Comparison of ENCODE assay signal across 9 cellular contexts in the genomic region with DNA sequence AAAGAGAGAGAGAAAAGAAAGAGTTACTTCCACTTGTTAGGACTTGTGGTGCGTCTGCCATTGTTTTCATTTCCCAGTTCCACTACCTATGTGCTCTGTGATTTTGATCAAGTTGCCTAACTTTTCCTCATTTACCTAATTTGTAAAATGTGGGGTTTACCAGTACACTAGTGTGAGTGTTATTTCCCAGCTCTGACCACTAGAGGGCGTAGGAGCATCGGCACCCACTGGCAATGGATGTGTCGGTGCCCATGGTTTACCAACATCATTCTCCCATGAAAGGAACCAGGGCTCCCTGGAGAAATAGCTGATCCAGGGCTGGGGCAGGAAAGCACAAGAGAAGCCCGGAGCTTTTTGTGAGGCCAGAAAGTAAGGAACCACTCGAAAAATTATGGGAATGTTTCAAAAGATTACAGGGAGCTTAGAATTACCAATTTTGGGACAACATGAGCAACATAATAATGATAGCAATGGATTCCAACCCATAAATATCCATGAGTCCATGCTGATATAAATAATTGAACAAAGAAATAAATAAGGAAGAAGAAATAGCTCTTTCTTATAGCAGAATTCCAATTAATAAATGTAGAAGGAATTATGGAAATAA. TPM values are rescaled to one million over a fixed set of nuclear protein-coding genes. Genes with fewer than 3 reads are reported as not detected.
A peak's percentile ranks its signal among the peaks of the same experiment; 100 is the strongest.
DNase-seq lines count a peak whose midpoint lies in the region; ATAC-seq, FAIRE-seq and TF ChIP-seq lines count a peak whose summit lies in the region.
"Had no signal": no experiment of that assay in that cellular context is flagged by ENCODE, and none has a peak within 500 bp of the region (broad histone marks: within the 10 kb centered on the region; RNA-seq: fewer than 3 reads in every experiment).

No MANE protein-coding gene starts in this region.

- H3K23ac ChIP-seq in trophoblast cell (ENCODE audit: low read length), result no peak overlapping the region

- H3K4me1 ChIP-seq in Panc1 (ENCODE audit: control insufficient read depth, insufficient read depth, low read length), result no peaks in the 10 kb centered on the region
- no peaks in the 10 kb centered on the region for H3K4me1 ChIP-seq in trophoblast cell (ENCODE audit: control insufficient read depth in 1 of 2, insufficient read depth in 2 of 2, low read length in 2 of 2)

- no peak overlapping the region for H4K91ac ChIP-seq in trophoblast cell (ENCODE audit: low read depth, low read length)

- H3K4ac ChIP-seq in trophoblast cell (ENCODE audit: low read depth, low read length), result no peak overlapping the region

- H3K27ac Mint-ChIP-seq in activated T-helper 2 cell treated with anti-CD3 and anti-CD28 coated beads, Interferon-gamma antibody, Interleukin-2, Interleukin-4, amounts not matched to agents 10 μg/mL and 5 μg/mL and 100 μg/mL, durations not matched to agents 14 hours and 24 hours and 36 hours, result no peak overlapping the region

- no peak overlapping the region for H3K4me3 ChIP-seq in Panc1 (ENCODE audit: low read depth in 2 of 2, low read length in 2 of 2)
- H3K4me3 ChIP-seq in trophoblast cell (ENCODE audit: low read depth, low read length), result no peak overlapping the region

- no peak overlapping the region for H2BK120ac ChIP-seq in trophoblast cell (ENCODE audit: insufficient read depth, low read length, poor library complexity)

- no TSS peak for BruUV-seq in Panc1 (replicated peaks; lab: Mats Ljungman, UMichigan)

- H3K9ac ChIP-seq in trophoblast cell (ENCODE audit: low read length), result no peak overlapping the region

- H3K9me3 ChIP-seq in Panc1 (ENCODE audit: control insufficient read depth, insufficient read depth, low read depth, low read length), result no peaks in the 10 kb centered on the region
- peaks cover 18% of the 10 kb centered on the region for H3K9me3 ChIP-seq in trophoblast cell (ENCODE audit: insufficient read depth, low read depth, low read length)

- H2AK5ac ChIP-seq in trophoblast cell (ENCODE audit: low read length), result no peak overlapping the region

- H2BK5ac ChIP-seq in trophoblast cell (ENCODE audit: low read depth, low read length, poor library complexity), result no peak overlapping the region

- H3K14ac ChIP-seq in trophoblast cell (ENCODE audit: low read length), result no peak overlapping the region

- H3K79me1 ChIP-seq in trophoblast cell (ENCODE audit: low read length), result no peaks in the 10 kb centered on the region

- H3K36me3 ChIP-seq in Panc1 (ENCODE audit: control insufficient read depth, insufficient read depth, low read length), result no peaks in the 10 kb centered on the region
- H3K36me3 ChIP-seq in trophoblast cell (ENCODE audit: control insufficient read depth in 1 of 2, insufficient read depth in 2 of 2, low read length in 2 of 2), result no peaks in the 10 kb centered on the region

- no peak overlapping the region for H4K12ac ChIP-seq in trophoblast cell (ENCODE audit: low read depth, low read length)

- CTCF ChIA-PET in Panc1 (lab: Charles Lee), result interaction anchor here (0.5 to 1.6 kb wide), 9 partner anchors 9 to 140 kb away, joined by 3 to 9 read pairs (median 3); no protein-coding TSS in a partner anchor

- H3K79me2 ChIP-seq in trophoblast cell (ENCODE audit: control insufficient read depth, insufficient read depth, low read length, poor library complexity), result no peaks in the 10 kb centered on the region

- no peaks in the 10 kb centered on the region for H3K27me3 ChIP-seq in Panc1 (ENCODE audit: control insufficient read depth, insufficient read depth, low read length)
- H3K27me3 ChIP-seq in trophoblast cell (ENCODE audit: insufficient read depth, low read length), result no peaks in the 10 kb centered on the region

- H3K4me1 Mint-ChIP-seq in activated T-helper 2 cell treated with anti-CD3 and anti-CD28 coated beads, Interferon-gamma antibody, Interleukin-2, Interleukin-4, amounts not matched to agents 10 μg/mL and 5 μg/mL and 100 μg/mL, durations not matched to agents 14 hours and 24 hours and 36 hours (ENCODE audit: low read depth), result no peaks in the 10 kb centered on the region

- H3K4me2 ChIP-seq in trophoblast cell (ENCODE audit: low read length), result no peak overlapping the region

- H2AFZ ChIP-seq in trophoblast cell (ENCODE audit: insufficient read depth, low read length, poor library complexity), result no peak overlapping the region

- H3K27ac ChIP-seq in Panc1 (ENCODE audit: low read length), result no peak overlapping the region
- H3K27ac ChIP-seq in trophoblast cell (ENCODE audit: low read depth, low read length), result no peak overlapping the region

- H4K8ac ChIP-seq in trophoblast cell (ENCODE audit: low read depth, low read length), result no peak overlapping the region

- no peak overlapping the region for H3K4me3 Mint-ChIP-seq in activated T-helper 2 cell treated with anti-CD3 and anti-CD28 coated beads, Interferon-gamma antibody, Interleukin-2, Interleukin-4, amounts not matched to agents 10 μg/mL and 5 μg/mL and 100 μg/mL, durations not matched to agents 14 hours and 24 hours and 36 hours (ENCODE audit: low read depth)

- no peak for FAIRE-seq in urothelium cell line (lab: Jason Lieb, UNC)
- FAIRE-seq: TTC549 had no signal

- peak; percentile 44 for DNase-seq in COR-L47 (lab: John Stamatoyannopoulos, UW)
- DNase-seq in HuH-7 (ENCODE audit: low spot score), result peak; percentile 76
- DNase-seq in Panc1 (ENCODE audit: low read depth, low spot score), result peak; percentile 33
- DNase-seq in activated T-helper 2 cell treated with anti-CD3 and anti-CD28 coated beads, Interferon-gamma antibody, Interleukin-2, Interleukin-4, amounts not matched to agents 10 μg/mL and 5 μg/mL and 100 μg/mL, durations not matched to agents 14 hours and 24 hours and 36 hours (ENCODE audit: low spot score), result peak; percentile 47
- peak; percentile 17 for DNase-seq in foreskin melanocyte
- DNase-seq in trophoblast cell, result peak; percentile 23 to 79
- DNase-seq in urothelium cell line (ENCODE audit: low spot score), result peak; percentile 84

- WGBS in trophoblast cell (ENCODE audit: extremely low coverage, insufficient coverage, insufficient read length), result no CpG with 5 or more reads among the region's 6 CpGs

- ATAC-seq in Panc1 (peak; percentile 94), HG02938 (IDR thresholded peaks at IDR 0.05; ENCODE audit: unreplicated experiment) (no peak)

- no peak overlapping the region for H3K18ac ChIP-seq in trophoblast cell (ENCODE audit: low read length)

- no peak overlapping the region for H2BK12ac ChIP-seq in trophoblast cell (ENCODE audit: low read length)

- POLR2A ChIA-PET in Panc1 (lab: Charles Lee), result interaction anchor here (0.6 kb wide), 1 partner anchor 707 kb away, joined by 9 read pairs; no protein-coding TSS in a partner anchor

- intact Hi-C loops in Panc1 (cut with micrococcal nuclease; ENCODE audit: unreplicated experiment), result loop anchor here (5.0 kb wide), 2 partner anchors 50 to 105 kb away; no protein-coding TSS in a partner anchor
- intact Hi-C loops in activated T-helper 2 cell treated with anti-CD3 and anti-CD28 coated beads, Interferon-gamma antibody, Interleukin-2, Interleukin-4, amounts not matched to agents 10 μg/mL and 5 μg/mL and 100 μg/mL, durations not matched to agents 14 hours and 24 hours and 36 hours (cut with micrococcal nuclease), result loop anchor here (5.0 kb wide), 1 partner anchor 105 kb away; no protein-coding TSS in a partner anchor

- peak; percentile 89 for TF ChIP-seq CTCF in Panc1 (IDR thresholded peaks at IDR 0.05)

- no peaks in the 10 kb centered on the region for H3K36me3 Mint-ChIP-seq in activated T-helper 2 cell treated with anti-CD3 and anti-CD28 coated beads, Interferon-gamma antibody, Interleukin-2, Interleukin-4, amounts not matched to agents 10 μg/mL and 5 μg/mL and 100 μg/mL, durations not matched to agents 14 hours and 24 hours and 36 hours (ENCODE audit: low read depth)

- in situ Hi-C loops in Panc1 (cut with HindIII; ENCODE audit: low pct_unique_long_range_greater_than_20kb, low sequenced_read_pairs), result no loop called here

- peaks cover 7% of the 10 kb centered on the region for H3K27me3 Mint-ChIP-seq in activated T-helper 2 cell treated with anti-CD3 and anti-CD28 coated beads, Interferon-gamma antibody, Interleukin-2, Interleukin-4, amounts not matched to agents 10 μg/mL and 5 μg/mL and 100 μg/mL, durations not matched to agents 14 hours and 24 hours and 36 hours (ENCODE audit: low read depth)

- no peaks in the 10 kb centered on the region for H3K9me3 Mint-ChIP-seq in activated T-helper 2 cell treated with anti-CD3 and anti-CD28 coated beads, Interferon-gamma antibody, Interleukin-2, Interleukin-4, amounts not matched to agents 10 μg/mL and 5 μg/mL and 100 μg/mL, durations not matched to agents 14 hours and 24 hours and 36 hours

RNA-seq across cellular contexts. Expression of a gene that starts 15.1 kb away (rescaled TPM):
- total RNA-seq in Panc1 (2021; ENCODE audit: unreplicated experiment), result not detected
- not detected for polyA plus RNA-seq in Panc1 (2012; ENCODE audit: insufficient read length)
- total RNA-seq in activated T-helper 2 cell treated with anti-CD3 and anti-CD28 coated beads, Interferon-gamma antibody, Interleukin-2, Interleukin-4, amounts not matched to agents 10 μg/mL and 5 μg/mL and 100 μg/mL, durations not matched to agents 14 hours and 24 hours and 36 hours, result not detected in 2 replicates
- not detected in 2 replicates for polyA plus RNA-seq in trophoblast cell (2013)

RNA-seq across cellular contexts. Expression of a gene that starts 46.1 kb away (rescaled TPM):
- total RNA-seq in Panc1 (2021; ENCODE audit: unreplicated experiment), result not detected
- polyA plus RNA-seq in Panc1 (2012; ENCODE audit: insufficient read length), result not detected
- total RNA-seq in activated T-helper 2 cell treated with anti-CD3 and anti-CD28 coated beads, Interferon-gamma antibody, Interleukin-2, Interleukin-4, amounts not matched to agents 10 μg/mL and 5 μg/mL and 100 μg/mL, durations not matched to agents 14 hours and 24 hours and 36 hours, result not detected in 2 replicates
- polyA plus RNA-seq in trophoblast cell (2013), result not detected in 2 replicates

Comparison
In these comparisons a context has a peak if more than half of its experiments do, and no peak if none do; other contexts are left out.
1. DNase-seq: peak in every context shown above with its lines; median percentile 84 in urothelium cell line; 76 in HuH-7; 51 in trophoblast cell; 47 in activated T-helper 2 cell treated with anti-CD3 and anti-CD28 coated beads, Interferon-gamma antibody, Interleukin-2, Interleukin-4, amounts not matched to agents 10 μg/mL and 5 μg/mL and 100 μg/mL, durations not matched to agents 14 hours and 24 hours and 36 hours; 44 in COR-L47; 33 in Panc1; 17 in foreskin melanocyte.